In genomic region chr11:116644948-116645305, GRCh38 we compare ENCODE assay signal across 16 cellular contexts.
"Had no signal": no experiment of that assay in that cellular context is flagged by ENCODE, and none has a peak within 500 bp of the region (broad histone marks: within the 10 kb centered on the region; RNA-seq: fewer than 3 reads in every experiment).

No MANE protein-coding gene starts in this region.

- H3K4me3 Mint-ChIP-seq: activated T-helper 1 cell treated with anti-CD3 and anti-CD28 coated beads, Interleukin-12 subunit alpha, Interleukin-12 subunit beta, Interleukin-2, Interleukin-4 antibody, amounts not matched to agents 30 ng/mL and 10 ng/mL and 1 ng/mL, durations not matched to agents 14 hours and 24 hours and 36 hours; nephron progenitor cell; T-helper 2 cell treated with Interferon-gamma antibody and Interleukin-4, amounts not matched to agents 5 μg/mL and 100 μg/mL, for 36 hours had no signal

- DNase-seq: activated CD4-positive, alpha-beta T cell treated with anti-CD3 and anti-CD28 coated beads, Interleukin-2, amount 50 U/mL, for 4 hours; activated CD4-positive, CD25-positive, alpha-beta regulatory T cell treated with anti-CD3 and anti-CD28 coated beads, Interleukin-2, amount 50 U/mL, for 72 hours; activated naive CD4-positive, alpha-beta T cell; aorta; dorsolateral prefrontal cortex; esophagus squamous epithelium; foreskin fibroblast; glutamatergic neuron; left ventricle myocardium inferior; nephron progenitor cell; stimulated activated CD4-positive, alpha-beta T cell treated with anti-CD3 and anti-CD28 coated beads, Interleukin-12 subunit alpha, Interleukin-12 subunit beta, amount 100 ng/mL, for 4 hours; stimulated activated naive CD4-positive, alpha-beta T cell; trophoblast cell had no signal

- H3K36me3 ChIP-seq: breast epithelium, esophagus squamous epithelium, left ventricle myocardium inferior had no signal

- H3K4me1 ChIP-seq: breast epithelium, esophagus squamous epithelium, left ventricle myocardium inferior had no signal

- H3K4me3 ChIP-seq: breast epithelium, dorsolateral prefrontal cortex, esophagus squamous epithelium, left ventricle myocardium inferior had no signal

- H3K9me3 ChIP-seq: esophagus squamous epithelium had no signal

- H3K27ac ChIP-seq: breast epithelium, dorsolateral prefrontal cortex, esophagus squamous epithelium, left ventricle myocardium inferior had no signal

- H3K9me3 Mint-ChIP-seq: activated T-helper 1 cell treated with anti-CD3 and anti-CD28 coated beads, Interleukin-12 subunit alpha, Interleukin-12 subunit beta, Interleukin-2, Interleukin-4 antibody, amounts not matched to agents 30 ng/mL and 10 ng/mL and 1 ng/mL, durations not matched to agents 14 hours and 24 hours and 36 hours; nephron progenitor cell; T-helper 2 cell treated with Interferon-gamma antibody and Interleukin-4, amounts not matched to agents 5 μg/mL and 100 μg/mL, for 36 hours had no signal

- H3K27ac Mint-ChIP-seq: activated T-helper 1 cell treated with anti-CD3 and anti-CD28 coated beads, Interleukin-12 subunit alpha, Interleukin-12 subunit beta, Interleukin-2, Interleukin-4 antibody, amounts not matched to agents 30 ng/mL and 10 ng/mL and 1 ng/mL, durations not matched to agents 14 hours and 24 hours and 36 hours; T-helper 2 cell treated with Interferon-gamma antibody and Interleukin-4, amounts not matched to agents 5 μg/mL and 100 μg/mL, for 36 hours had no signal
